8 cellular contexts compared by ENCODE assay signal in genomic region chr11:82734120-82734479, GRCh38. TPM values are rescaled to one million over a fixed set of nuclear protein-coding genes. Genes with fewer than 3 reads are reported as not detected.
DNase-seq lines count a peak whose midpoint lies in the region; ATAC-seq and TF ChIP-seq lines count a peak whose summit lies in the region.

No MANE protein-coding gene starts in this region.

- peak overlapping the region; percentile 70 for H3K4me3 ChIP-seq in ACC112 (ENCODE audit: low read depth, low read length)
- no peak overlapping the region for H3K4me3 ChIP-seq in KMS-11 (IDR thresholded peaks at IDR 0.05; ENCODE audit: insufficient read depth, low read depth, low read length)
- H3K4me3 ChIP-seq in endocrine pancreas (ENCODE audit: control insufficient read depth, insufficient read depth, low read length): peak overlapping the region; percentile 50
- H3K4me3 ChIP-seq in neural progenitor cell: peak overlapping the region; percentile 59
- no peak overlapping the region for H3K4me3 ChIP-seq in body of pancreas

- H3K27me3 ChIP-seq in ACC112 (ENCODE audit: insufficient read depth, low read length): peaks cover 95% of the 10 kb centered on the region
- H3K27me3 ChIP-seq in KMS-11 (ENCODE audit: insufficient read depth, low read depth): no peaks in the 10 kb centered on the region
- H3K27me3 ChIP-seq in endocrine pancreas (ENCODE audit: control insufficient read depth, insufficient read depth, low read length): no peaks in the 10 kb centered on the region
- H3K27me3 ChIP-seq in neural progenitor cell: peaks cover 100% of the 10 kb centered on the region
- H3K27me3 ChIP-seq in body of pancreas: no peaks in the 10 kb centered on the region

- ATAC-seq in body of pancreas: no peak

- peaks cover 3% of the 10 kb centered on the region for H3K36me3 Mint-ChIP-seq in neural progenitor cell
- H3K36me3 Mint-ChIP-seq in CD14-positive monocyte: peaks cover 0 to 2% of the 10 kb centered on the region in 2 donors

- no peak for TF ChIP-seq POLR2A in body of pancreas (IDR thresholded peaks at IDR 0.05)

- DNase-seq in neural progenitor cell (ENCODE audit: low spot score): no peak
- no peak for DNase-seq in CD14-positive monocyte (ENCODE audit: low spot score)
- DNase-seq in body of pancreas: no peak
- no peak for DNase-seq in SW480 (ENCODE audit: low spot score)
- DNase-seq in epidermal melanocyte (ENCODE audit: insufficient read length, low spot score): no peak

- H3F3A ChIP-seq in neural progenitor cell (ENCODE audit: low read depth): peaks cover 36% of the 10 kb centered on the region

- TF ChIP-seq CTCF in KMS-11 (conservative IDR thresholded peaks at IDR 0.05; ENCODE audit: low read depth, low read length) (no peak), neural progenitor cell (IDR thresholded peaks at IDR 0.05) (no peak), CD14-positive monocyte (IDR thresholded peaks at IDR 0.05) (no peak), body of pancreas (IDR thresholded peaks at IDR 0.05) (no peak)

- H3K36me3 ChIP-seq in ACC112 (ENCODE audit: insufficient read depth, low read length): no peaks in the 10 kb centered on the region
- no peaks in the 10 kb centered on the region for H3K36me3 ChIP-seq in KMS-11 (ENCODE audit: insufficient read depth)
- no peaks in the 10 kb centered on the region for H3K36me3 ChIP-seq in endocrine pancreas (ENCODE audit: control insufficient read depth, insufficient read depth, low read length)
- H3K36me3 ChIP-seq in neural progenitor cell: no peaks in the 10 kb centered on the region
- H3K36me3 ChIP-seq in body of pancreas (replicated peaks in 1 of 2; ENCODE audit: insufficient read depth in 1 of 2, low read depth in 2 of 2): no peaks in the 10 kb centered on the region

- H3K4me2 ChIP-seq in KMS-11 (no peak overlapping the region), neural progenitor cell (peak overlapping the region; percentile 84)

- no peaks in the 10 kb centered on the region for H3K79me2 ChIP-seq in ACC112 (ENCODE audit: control insufficient read depth, insufficient read depth, low read length, unreplicated experiment)
- no peaks in the 10 kb centered on the region for H3K79me2 ChIP-seq in KMS-11 (ENCODE audit: insufficient read depth, low read depth)
- no peaks in the 10 kb centered on the region for H3K79me2 ChIP-seq in neural progenitor cell (ENCODE audit: low read depth)

- H3K4me1 ChIP-seq in ACC112 (ENCODE audit: control insufficient read depth, insufficient read depth, low read length, unreplicated experiment) (no peaks in the 10 kb centered on the region), KMS-11 (ENCODE audit: low read depth, poor library complexity, severe bottlenecking) (no peaks in the 10 kb centered on the region), endocrine pancreas (ENCODE audit: control insufficient read depth, insufficient read depth, low read length) (no peaks in the 10 kb centered on the region), neural progenitor cell (peaks cover 31% of the 10 kb centered on the region), body of pancreas (peaks cover 7% of the 10 kb centered on the region)

- H3K4me1 Mint-ChIP-seq in neural progenitor cell (peaks cover 59% of the 10 kb centered on the region), CD14-positive monocyte (peaks cover 4% of the 10 kb centered on the region)

- peak overlapping the region; percentile 90 for H3K4me3 Mint-ChIP-seq in neural progenitor cell
- H3K4me3 Mint-ChIP-seq in CD14-positive monocyte: peak overlapping the region in 1 of 2 donors; percentile 82

- intact Hi-C loops in CD14-positive monocyte (cut with micrococcal nuclease): no loop called here
- intact Hi-C loops in body of pancreas (cut with DNase I): no loop called here

- no peaks in the 10 kb centered on the region for H4K20me1 ChIP-seq in KMS-11 (ENCODE audit: insufficient read depth)
- peaks cover 36% of the 10 kb centered on the region for H4K20me1 ChIP-seq in neural progenitor cell (ENCODE audit: low read depth)

- H2AFZ ChIP-seq in ACC112 (ENCODE audit: low read length, unreplicated experiment): peak overlapping the region; percentile 68
- peak overlapping the region; percentile 53; the same call in 1 of the 2 replicates for H2AFZ ChIP-seq in KMS-11 (ENCODE audit: low read depth)
- no peak overlapping the region for H2AFZ ChIP-seq in neural progenitor cell (replicated peaks)

- H3K27ac Mint-ChIP-seq in neural progenitor cell (peak overlapping the region; percentile 72), CD14-positive monocyte (no peak overlapping the region)

- H3K9ac ChIP-seq in KMS-11 (no peak overlapping the region), endocrine pancreas (ENCODE audit: control insufficient read depth, insufficient read depth, low read length) (peak overlapping the region; percentile 8), neural progenitor cell (no peak overlapping the region)

- H3K9me3 ChIP-seq in endocrine pancreas (ENCODE audit: control insufficient read depth, low read length) (no peaks in the 10 kb centered on the region), neural progenitor cell (ENCODE audit: low read depth) (no peaks in the 10 kb centered on the region), body of pancreas (no peaks in the 10 kb centered on the region)

- 51 to 61% methylated on average over 9 of the region's 9 CpGs for WGBS in body of pancreas, 2 donors

- H3K27me3 Mint-ChIP-seq in neural progenitor cell (ENCODE audit: insufficient read depth, low read depth) (peaks cover 28% of the 10 kb centered on the region), CD14-positive monocyte (ENCODE audit: low read depth in 3 of 3) (peaks cover 50 to 75% (median 60%) of the 10 kb centered on the region in 3 donors)

- H3K9me3 Mint-ChIP-seq in neural progenitor cell (no peaks in the 10 kb centered on the region), CD14-positive monocyte (peaks cover 0 to 17% (median 2%) of the 10 kb centered on the region in 7 donors)

- H3K27ac ChIP-seq in ACC112 (ENCODE audit: low read depth, low read length) (no peak overlapping the region), KMS-11 (no peak overlapping the region), neural progenitor cell (no peak overlapping the region), body of pancreas (peak overlapping the region in 2 of 4 donors; percentile 64 to 72)

RNA-seq across cellular contexts. Expression of gene FAM181B, which starts 0.4 kb away (rescaled TPM):
- total RNA-seq in neural progenitor cell (ENCODE audit: low replicate concordance) (0.09 TPM in 1 of 2 replicates, not detected in the other), body of pancreas (1 to 10 TPM; 1.0 to 5.9 TPM)
- polyA plus RNA-seq in CD14-positive monocyte: not detected

Comparison
In these comparisons a context has a peak if more than half of its experiments do, and no peak if none do; other contexts are left out.
1. H3K4me3 ChIP-seq: peak in ACC112 (single experiment), endocrine pancreas (single experiment) and neural progenitor cell (single experiment); none in KMS-11 (single experiment) and body of pancreas (0 of 2).